Comparison of ENCODE assay signal across 1 cellular context in genomic region chr10:33074443-33074842, GRCh38.
TF ChIP-seq lines count a peak whose summit lies in the region.

No MANE protein-coding gene starts in this region.

TF ChIP-seq in GM23338, 12 proteins besides CTCF, POLR2A, EP300 and RAD21:
- TF ChIP-seq, protein P1, sequence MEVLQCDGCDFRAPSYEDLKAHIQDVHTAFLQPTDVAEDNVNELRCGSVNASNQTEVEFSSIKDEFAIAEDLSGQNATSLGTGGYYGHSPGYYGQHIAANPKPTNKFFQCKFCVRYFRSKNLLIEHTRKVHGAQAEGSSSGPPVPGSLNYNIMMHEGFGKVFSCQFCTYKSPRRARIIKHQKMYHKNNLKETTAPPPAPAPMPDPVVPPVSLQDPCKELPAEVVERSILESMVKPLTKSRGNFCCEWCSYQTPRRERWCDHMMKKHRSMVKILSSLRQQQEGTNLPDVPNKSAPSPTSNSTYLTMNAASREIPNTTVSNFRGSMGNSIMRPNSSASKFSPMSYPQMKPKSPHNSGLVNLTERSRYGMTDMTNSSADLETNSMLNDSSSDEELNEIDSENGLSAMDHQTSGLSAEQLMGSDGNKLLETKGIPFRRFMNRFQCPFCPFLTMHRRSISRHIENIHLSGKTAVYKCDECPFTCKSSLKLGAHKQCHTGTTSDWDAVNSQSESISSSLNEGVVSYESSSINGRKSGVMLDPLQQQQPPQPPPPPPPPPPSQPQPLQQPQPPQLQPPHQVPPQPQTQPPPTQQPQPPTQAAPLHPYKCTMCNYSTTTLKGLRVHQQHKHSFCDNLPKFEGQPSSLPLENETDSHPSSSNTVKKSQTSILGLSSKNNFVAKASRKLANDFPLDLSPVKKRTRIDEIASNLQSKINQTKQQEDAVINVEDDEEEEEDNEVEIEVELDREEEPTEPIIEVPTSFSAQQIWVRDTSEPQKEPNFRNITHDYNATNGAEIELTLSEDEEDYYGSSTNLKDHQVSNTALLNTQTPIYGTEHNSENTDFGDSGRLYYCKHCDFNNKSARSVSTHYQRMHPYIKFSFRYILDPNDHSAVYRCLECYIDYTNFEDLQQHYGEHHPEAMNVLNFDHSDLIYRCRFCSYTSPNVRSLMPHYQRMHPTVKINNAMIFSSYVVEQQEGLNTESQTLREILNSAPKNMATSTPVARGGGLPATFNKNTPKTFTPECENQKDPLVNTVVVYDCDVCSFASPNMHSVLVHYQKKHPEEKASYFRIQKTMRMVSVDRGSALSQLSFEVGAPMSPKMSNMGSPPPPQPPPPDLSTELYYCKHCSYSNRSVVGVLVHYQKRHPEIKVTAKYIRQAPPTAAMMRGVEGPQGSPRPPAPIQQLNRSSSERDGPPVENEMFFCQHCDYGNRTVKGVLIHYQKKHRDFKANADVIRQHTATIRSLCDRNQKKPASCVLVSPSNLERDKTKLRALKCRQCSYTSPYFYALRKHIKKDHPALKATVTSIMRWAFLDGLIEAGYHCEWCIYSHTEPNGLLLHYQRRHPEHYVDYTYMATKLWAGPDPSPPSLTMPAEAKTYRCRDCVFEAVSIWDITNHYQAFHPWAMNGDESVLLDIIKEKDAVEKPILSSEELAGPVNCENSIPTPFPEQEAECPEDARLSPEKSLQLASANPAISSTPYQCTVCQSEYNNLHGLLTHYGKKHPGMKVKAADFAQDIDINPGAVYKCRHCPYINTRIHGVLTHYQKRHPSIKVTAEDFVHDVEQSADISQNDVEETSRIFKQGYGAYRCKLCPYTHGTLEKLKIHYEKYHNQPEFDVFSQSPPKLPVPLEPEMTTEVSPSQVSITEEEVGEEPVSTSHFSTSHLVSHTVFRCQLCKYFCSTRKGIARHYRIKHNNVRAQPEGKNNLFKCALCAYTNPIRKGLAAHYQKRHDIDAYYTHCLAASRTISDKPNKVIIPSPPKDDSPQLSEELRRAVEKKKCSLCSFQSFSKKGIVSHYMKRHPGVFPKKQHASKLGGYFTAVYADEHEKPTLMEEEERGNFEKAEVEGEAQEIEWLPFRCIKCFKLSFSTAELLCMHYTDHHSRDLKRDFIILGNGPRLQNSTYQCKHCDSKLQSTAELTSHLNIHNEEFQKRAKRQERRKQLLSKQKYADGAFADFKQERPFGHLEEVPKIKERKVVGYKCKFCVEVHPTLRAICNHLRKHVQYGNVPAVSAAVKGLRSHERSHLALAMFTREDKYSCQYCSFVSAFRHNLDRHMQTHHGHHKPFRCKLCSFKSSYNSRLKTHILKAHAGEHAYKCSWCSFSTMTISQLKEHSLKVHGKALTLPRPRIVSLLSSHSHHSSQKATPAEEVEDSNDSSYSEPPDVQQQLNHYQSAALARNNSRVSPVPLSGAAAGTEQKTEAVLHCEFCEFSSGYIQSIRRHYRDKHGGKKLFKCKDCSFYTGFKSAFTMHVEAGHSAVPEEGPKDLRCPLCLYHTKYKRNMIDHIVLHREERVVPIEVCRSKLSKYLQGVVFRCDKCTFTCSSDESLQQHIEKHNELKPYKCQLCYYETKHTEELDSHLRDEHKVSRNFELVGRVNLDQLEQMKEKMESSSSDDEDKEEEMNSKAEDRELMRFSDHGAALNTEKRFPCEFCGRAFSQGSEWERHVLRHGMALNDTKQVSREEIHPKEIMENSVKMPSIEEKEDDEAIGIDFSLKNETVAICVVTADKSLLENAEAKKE (CRISPR knock-in tag; IDR thresholded peaks at IDR 0.05): no peak
- no peak for TF ChIP-seq EZH2 (IDR thresholded peaks at IDR 0.05; ENCODE audit: low read depth, unreplicated experiment)
